ENCODE assay signal across 24 cellular contexts in the genomic region with DNA sequence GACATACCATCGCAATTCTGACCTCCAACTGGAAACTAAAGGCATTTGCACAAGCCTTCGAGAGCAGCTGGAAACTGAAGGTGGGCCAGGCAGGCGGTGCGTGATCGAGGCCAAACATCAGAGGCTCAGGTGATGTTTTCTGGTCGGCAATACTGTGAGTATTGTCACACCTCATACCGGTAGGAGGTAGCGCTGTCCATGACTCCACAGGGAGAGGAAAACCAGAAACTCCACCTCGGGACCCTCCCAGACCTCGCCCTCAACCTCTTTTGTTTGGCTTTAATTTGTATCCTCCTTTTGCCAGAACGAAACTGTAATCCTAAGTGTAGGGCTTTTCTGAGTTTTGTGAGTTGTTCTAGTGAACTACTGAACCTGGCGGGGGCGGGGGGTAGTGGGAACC. TPM values are rescaled to one million over a fixed set of nuclear protein-coding genes. Genes with fewer than 3 reads are reported as not detected.
DNase-seq lines count a peak whose midpoint lies in the region; ATAC-seq and TF ChIP-seq lines count a peak whose summit lies in the region.
"Had no signal": no experiment of that assay in that cellular context is flagged by ENCODE, and none has a peak within 500 bp of the region (broad histone marks: within the 10 kb centered on the region; RNA-seq: fewer than 3 reads in every experiment).

No MANE protein-coding gene starts in this region.

- no peaks in the 10 kb centered on the region for H3K9me3 Mint-ChIP-seq in activated naive CD8-positive, alpha-beta T cell treated with anti-CD3 and anti-CD28 coated beads, Interleukin-2, amount 50 U/mL, for 24 hours
- no peaks in the 10 kb centered on the region for H3K9me3 Mint-ChIP-seq in activated naive CD8-positive, alpha-beta T cell treated with anti-CD3 and anti-CD28 coated beads for 36 hours
- no peaks in the 10 kb centered on the region for H3K9me3 Mint-ChIP-seq in stimulated activated naive B cell treated with anti-CD40 and anti-IgM and Interleukin-4, amounts not matched to agents 10 μg/mL and 1 μg/mL and 100 μg/mL, for 72 hours

- no peak for TF ChIP-seq CTCF in OCI-LY3 (IDR thresholded peaks at IDR 0.05; ENCODE audit: low read depth, low read length)
- no peak for TF ChIP-seq CTCF in colonic mucosa (IDR thresholded peaks at IDR 0.05)

- H3K27ac Mint-ChIP-seq in activated naive CD8-positive, alpha-beta T cell treated with anti-CD3 and anti-CD28 coated beads, Interleukin-2, amount 50 U/mL, for 24 hours: peak overlapping the region; percentile 75
- no peak overlapping the region for H3K27ac Mint-ChIP-seq in activated naive CD8-positive, alpha-beta T cell treated with anti-CD3 and anti-CD28 coated beads for 36 hours
- H3K27ac Mint-ChIP-seq in stimulated activated naive B cell treated with anti-CD40 and anti-IgM and Interleukin-4, amounts not matched to agents 10 μg/mL and 1 μg/mL and 100 μg/mL, for 72 hours: peak overlapping the region; percentile 93

- H3K9me3 ChIP-seq in OCI-LY3 (ENCODE audit: insufficient read depth, low read length) (no peaks in the 10 kb centered on the region), colonic mucosa (no peaks in the 10 kb centered on the region)
- H3K9me3 ChIP-seq: prostate gland had no signal

- no peaks in the 10 kb centered on the region for H3K27me3 ChIP-seq in OCI-LY3 (ENCODE audit: low read depth, low read length)
- no peaks in the 10 kb centered on the region for H3K27me3 ChIP-seq in colonic mucosa

- H3K4me3 ChIP-seq in OCI-LY3 (ENCODE audit: low read length): no peak overlapping the region
- H3K4me3 ChIP-seq in colonic mucosa: no peak overlapping the region
- H3K4me3 ChIP-seq: prostate gland, SK-N-MC had no signal

- H3K4me1 Mint-ChIP-seq in activated naive CD8-positive, alpha-beta T cell treated with anti-CD3 and anti-CD28 coated beads, Interleukin-2, amount 50 U/mL, for 24 hours: peaks cover 52% of the 10 kb centered on the region
- H3K4me1 Mint-ChIP-seq in activated naive CD8-positive, alpha-beta T cell treated with anti-CD3 and anti-CD28 coated beads for 36 hours: peaks cover 16% of the 10 kb centered on the region
- H3K4me1 Mint-ChIP-seq in stimulated activated naive B cell treated with anti-CD40 and anti-IgM and Interleukin-4, amounts not matched to agents 10 μg/mL and 1 μg/mL and 100 μg/mL, for 72 hours: peaks cover 36 to 64% of the 10 kb centered on the region in 2 donors

- peak overlapping the region; percentile 77 for H3K4me2 ChIP-seq in OCI-LY3 (ENCODE audit: low read length)
- H3K4me2 ChIP-seq: KMS-11 had no signal

- H3K27ac ChIP-seq in OCI-LY3 (ENCODE audit: low read length): peak overlapping the region; percentile 50
- peak overlapping the region; percentile 31 for H3K27ac ChIP-seq in colonic mucosa
- H3K27ac ChIP-seq: KMS-11, prostate gland, SK-N-MC had no signal

- H4K20me1 ChIP-seq in OCI-LY3 (ENCODE audit: insufficient read depth, low read length): no peaks in the 10 kb centered on the region

- no peak for DNase-seq in activated naive CD8-positive, alpha-beta T cell treated with anti-CD3 and anti-CD28 coated beads, Interleukin-2, amount 50 U/mL, for 24 hours
- DNase-seq in activated naive CD8-positive, alpha-beta T cell treated with anti-CD3 and anti-CD28 coated beads for 36 hours: no peak
- DNase-seq in colonic mucosa: peak; percentile 55
- no peak for DNase-seq in stimulated activated naive B cell treated with anti-CD40 and anti-IgM and Interleukin-4, amounts not matched to agents 10 μg/mL and 1 μg/mL and 100 μg/mL, for 72 hours
- no peak for DNase-seq in NK-92 treated with Interleukin-12 subunit alpha and Interleukin-12 subunit beta, amount 100 ng/mL, for 24 hours (lab: John Stamatoyannopoulos, UW)
- DNase-seq in T-helper 9 cell: no peak
- DNase-seq: activated CD8-positive, alpha-beta memory T cell treated with anti-CD3 and anti-CD28 coated beads, Interleukin-2, amount 50 U/mL, for 48 hours; activated effector memory CD4-positive, alpha-beta T cell treated with anti-CD3 and anti-CD28 coated beads, Interleukin-2, amount 50 U/mL, for 16 hours; AML-193; DND-41; head of caudate nucleus; NCI-H510A; stimulated activated CD4-positive, alpha-beta T cell treated with anti-CD3 and anti-CD28 coated beads, Interleukin-15, amount 100 ng/mL, for 24 hours; T-helper 2 cell had no signal

- intact Hi-C loops in colonic mucosa (cut with DNase I): no loop called here

- ATAC-seq in activated naive CD8-positive, alpha-beta T cell treated with anti-CD3 and anti-CD28 coated beads, Interleukin-2, amount 50 U/mL, for 24 hours: no peak
- no peak for ATAC-seq in stimulated activated naive B cell treated with anti-CD40 and anti-IgM and Interleukin-4, amounts not matched to agents 10 μg/mL and 1 μg/mL and 100 μg/mL, for 72 hours (replicated peaks)
- ATAC-seq in GM21737 (IDR thresholded peaks at IDR 0.05; ENCODE audit: unreplicated experiment): no peak

- peaks cover 67% of the 10 kb centered on the region for H3K4me1 ChIP-seq in OCI-LY3 (ENCODE audit: low read length)
- H3K4me1 ChIP-seq in colonic mucosa: no peaks in the 10 kb centered on the region
- H3K4me1 ChIP-seq: prostate gland had no signal

- no peak overlapping the region for H3K4me3 Mint-ChIP-seq in activated naive CD8-positive, alpha-beta T cell treated with anti-CD3 and anti-CD28 coated beads, Interleukin-2, amount 50 U/mL, for 24 hours
- H3K4me3 Mint-ChIP-seq in activated naive CD8-positive, alpha-beta T cell treated with anti-CD3 and anti-CD28 coated beads for 36 hours: no peak overlapping the region
- H3K4me3 Mint-ChIP-seq in stimulated activated naive B cell treated with anti-CD40 and anti-IgM and Interleukin-4, amounts not matched to agents 10 μg/mL and 1 μg/mL and 100 μg/mL, for 72 hours: peak overlapping the region; percentile 29 to 52

- H2AFZ ChIP-seq in OCI-LY3 (ENCODE audit: low read depth, low read length): no peak overlapping the region

- H3K9ac ChIP-seq in OCI-LY3 (ENCODE audit: low read length) (peak overlapping the region; percentile 26; the same call in 1 of the 2 replicates), colonic mucosa (ENCODE audit: low read depth in 2 of 2, low read length in 2 of 2) (peak overlapping the region in 1 of 2 donors; percentile 62)
- H3K9ac ChIP-seq: KMS-11 had no signal

- peaks cover 7% of the 10 kb centered on the region for H3K36me3 ChIP-seq in OCI-LY3 (replicated peaks; ENCODE audit: low read depth, low read length)
- H3K36me3 ChIP-seq in colonic mucosa: no peaks in the 10 kb centered on the region
- H3K36me3 ChIP-seq: prostate gland had no signal

- no peaks in the 10 kb centered on the region for H3K36me3 Mint-ChIP-seq in activated naive CD8-positive, alpha-beta T cell treated with anti-CD3 and anti-CD28 coated beads, Interleukin-2, amount 50 U/mL, for 24 hours (ENCODE audit: low read depth)
- no peaks in the 10 kb centered on the region for H3K36me3 Mint-ChIP-seq in activated naive CD8-positive, alpha-beta T cell treated with anti-CD3 and anti-CD28 coated beads for 36 hours
- peaks cover 42 to 52% of the 10 kb centered on the region in 2 donors for H3K36me3 Mint-ChIP-seq in stimulated activated naive B cell treated with anti-CD40 and anti-IgM and Interleukin-4, amounts not matched to agents 10 μg/mL and 1 μg/mL and 100 μg/mL, for 72 hours

- H3K27me3 Mint-ChIP-seq in activated naive CD8-positive, alpha-beta T cell treated with anti-CD3 and anti-CD28 coated beads, Interleukin-2, amount 50 U/mL, for 24 hours: no peaks in the 10 kb centered on the region
- H3K27me3 Mint-ChIP-seq in activated naive CD8-positive, alpha-beta T cell treated with anti-CD3 and anti-CD28 coated beads for 36 hours: no peaks in the 10 kb centered on the region
- H3K27me3 Mint-ChIP-seq in stimulated activated naive B cell treated with anti-CD40 and anti-IgM and Interleukin-4, amounts not matched to agents 10 μg/mL and 1 μg/mL and 100 μg/mL, for 72 hours: no peaks in the 10 kb centered on the region

- no peaks in the 10 kb centered on the region; the same call in 1 of the 2 replicates for H3K79me2 ChIP-seq in OCI-LY3 (ENCODE audit: low read length)

RNA-seq across cellular contexts. Expression of a gene that starts 43.6 kb away (rescaled TPM):
- total RNA-seq in activated naive CD8-positive, alpha-beta T cell treated with anti-CD3 and anti-CD28 coated beads for 36 hours: not detected
- not detected for total RNA-seq in colonic mucosa
- total RNA-seq: A172, HT1080, kidney epithelial cell, lung microvascular endothelial cell, ureter had no signal

Comparison
In these comparisons a context has a peak if more than half of its experiments do, and no peak if none do; other contexts are left out.
1. H3K4me3 Mint-ChIP-seq: peak in stimulated activated naive B cell treated with anti-CD40 and anti-IgM and Interleukin-4, amounts not matched to agents 10 μg/mL and 1 μg/mL and 100 μg/mL, for 72 hours (2 of 2); none in activated naive CD8-positive, alpha-beta T cell treated with anti-CD3 and anti-CD28 coated beads, Interleukin-2, amount 50 U/mL, for 24 hours (single experiment) and activated naive CD8-positive, alpha-beta T cell treated with anti-CD3 and anti-CD28 coated beads for 36 hours (single experiment).